14 cellular contexts compared by ENCODE assay signal in the genomic region with DNA sequence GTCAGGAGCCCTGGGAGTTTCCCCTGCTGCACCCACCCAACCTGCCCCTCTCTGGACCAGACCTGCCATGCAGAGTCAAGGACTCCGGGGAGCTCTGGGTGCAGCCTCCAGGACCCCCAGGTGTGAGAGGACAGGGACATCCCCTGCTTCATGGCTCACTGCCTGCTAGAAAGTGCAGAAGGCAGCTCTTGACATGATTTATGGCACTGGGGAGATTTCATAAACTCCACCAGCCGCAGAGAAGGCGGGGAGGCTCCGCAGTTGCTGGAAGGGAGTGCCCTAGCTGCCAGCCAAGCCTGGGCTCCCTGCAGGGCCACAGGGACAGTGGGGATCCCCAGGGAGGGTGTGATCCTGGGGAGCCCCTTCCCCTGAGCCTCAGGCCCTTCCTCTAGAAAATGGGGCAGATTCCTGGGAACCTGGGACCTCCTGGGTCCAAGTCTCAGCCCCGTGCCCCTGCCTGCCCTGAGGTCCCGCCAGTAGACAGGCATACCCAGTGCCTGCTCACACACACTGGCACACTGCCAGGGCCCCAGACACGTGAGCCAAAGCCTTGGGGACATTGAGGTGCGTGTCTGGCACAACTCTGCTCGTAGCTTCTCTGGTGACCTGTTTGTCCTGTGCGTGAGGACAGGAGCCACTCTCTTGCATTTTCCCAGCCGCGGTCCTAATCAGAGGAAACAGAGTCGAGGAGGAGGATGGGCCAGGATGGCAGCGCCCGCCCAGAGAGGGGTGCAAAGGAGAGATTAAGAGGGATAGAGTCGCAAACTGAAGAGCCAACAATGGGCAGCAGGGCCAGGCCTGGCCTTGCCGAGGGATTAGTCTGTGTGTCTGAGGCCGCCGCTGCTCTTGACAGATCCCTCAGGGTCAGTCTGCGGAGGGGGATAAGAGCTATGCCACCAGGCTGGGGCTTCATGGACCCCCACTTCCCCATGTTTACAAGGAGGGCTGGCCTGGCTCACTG. TPM values are rescaled to one million over a fixed set of nuclear protein-coding genes. Genes with fewer than 3 reads are reported as not detected.
DNase-seq lines count a peak whose midpoint lies in the region; ATAC-seq and TF ChIP-seq lines count a peak whose summit lies in the region.
"Had no signal": no experiment of that assay in that cellular context is flagged by ENCODE, and none has a peak within 500 bp of the region (broad histone marks: within the 10 kb centered on the region; RNA-seq: fewer than 3 reads in every experiment).

No MANE protein-coding gene starts in this region.

- peaks cover 0 to 75% (median 0%) of the 10 kb centered on the region in 9 donors for H3K36me3 ChIP-seq in heart right ventricle
- H3K36me3 ChIP-seq in colonic mucosa, result no peaks in the 10 kb centered on the region

- no peak overlapping the region for H3K9ac ChIP-seq in colonic mucosa (ENCODE audit: low read depth in 2 of 2, low read length in 2 of 2)

- intact Hi-C loops in heart right ventricle (cut with DNase I) (no loop called here), left cardiac atrium (cut with DNase I) (no loop called here), colonic mucosa (cut with DNase I) (no loop called here)

- H3K9me3 ChIP-seq in heart right ventricle (no peaks in the 10 kb centered on the region), colonic mucosa (no peaks in the 10 kb centered on the region)

- H3K4me1 ChIP-seq in heart right ventricle (peaks cover 0 to 11% (median 0%) of the 10 kb centered on the region in 9 donors), colonic mucosa (peaks cover 7% of the 10 kb centered on the region)

- TF ChIP-seq CTCF in heart right ventricle (IDR thresholded peaks at IDR 0.05), result no peak
- TF ChIP-seq CTCF in colonic mucosa (IDR thresholded peaks at IDR 0.05), result no peak

- WGBS in heart right ventricle, 2 donors, result 73 to 76% methylated on average over 20 of the region's 20 CpGs

- H3K4me3 ChIP-seq in heart right ventricle (no peak overlapping the region), colonic mucosa (no peak overlapping the region)

- DNase-seq in heart right ventricle, result peak in 1 of 2 donors; percentile 37
- no peak for DNase-seq in left cardiac atrium
- peak; percentile 52 to 88 for DNase-seq in NCI-H524 (lab: John Stamatoyannopoulos, UW)
- peak; percentile 39 for DNase-seq in colonic mucosa
- no peak for DNase-seq in medulla oblongata (ENCODE audit: extremely low spot score)
- DNase-seq: activated CD8-positive, alpha-beta memory T cell treated with anti-CD3 and anti-CD28 coated beads, Interleukin-2, amount 10 ng/mL, durations not matched to agents 7 days and 5 days; mesendoderm; PC-3; stimulated activated CD4-positive, alpha-beta T cell treated with anti-CD3 and anti-CD28 coated beads, Interleukin-15, amount 100 ng/mL, for 24 hours; stimulated activated naive CD8-positive, alpha-beta T cell treated with anti-CD3 and anti-CD28 coated beads, Interleukin-15, amount 100 ng/mL, for 72 hours had no signal

- H3K27me3 ChIP-seq in heart right ventricle (no peaks in the 10 kb centered on the region), colonic mucosa (no peaks in the 10 kb centered on the region)

- peak in 6 of 8 donors; percentile 11 to 57 (median 40) for ATAC-seq in heart right ventricle
- no peak for ATAC-seq in left cardiac atrium
- no peak for ATAC-seq in GM21737 (IDR thresholded peaks at IDR 0.05; ENCODE audit: unreplicated experiment)
- no peak for ATAC-seq in GM19397 (IDR thresholded peaks at IDR 0.05; ENCODE audit: unreplicated experiment)
- no peak for ATAC-seq in GM19035 (IDR thresholded peaks at IDR 0.05; ENCODE audit: unreplicated experiment)
- ATAC-seq: activated CD8-positive, alpha-beta memory T cell treated with anti-CD3 and anti-CD28 coated beads, Interleukin-2, amount 10 ng/mL, durations not matched to agents 7 days and 5 days; PC-3; stimulated activated naive CD8-positive, alpha-beta T cell treated with anti-CD3 and anti-CD28 coated beads, Interleukin-15, amount 100 ng/mL, for 72 hours had no signal

- no peak overlapping the region for H3K27ac ChIP-seq in heart right ventricle
- H3K27ac ChIP-seq in colonic mucosa, result no peak overlapping the region
- H3K27ac ChIP-seq: HL-60 had no signal

RNA-seq across cellular contexts. Expression of a gene that starts 13.8 kb away (rescaled TPM):
- total RNA-seq in heart right ventricle (not detected), left cardiac atrium (not detected), colonic mucosa (under 1 TPM in 1 of 2 donors, not detected in 1; 0.50 TPM)
- under 1 TPM; 0.07 to 0.15 TPM for polyA plus RNA-seq in heart right ventricle
- total RNA-seq: activated CD8-positive, alpha-beta memory T cell treated with anti-CD3 and anti-CD28 coated beads, Interleukin-2, amount 10 ng/mL, durations not matched to agents 7 days and 5 days had no signal

RNA-seq across cellular contexts. Expression of a gene that starts 33.2 kb away (rescaled TPM):
- total RNA-seq in heart right ventricle (10 to 100 TPM; 15.1 to 23.9 (median 19.3) TPM), left cardiac atrium (10 to 100 TPM; 15.2 to 21.1 TPM), colonic mucosa (10 to 100 TPM; 11.9 to 14.3 TPM)
- polyA plus RNA-seq in heart right ventricle, result 10 to 100 TPM; 37.6 to 46.7 TPM

RNA-seq across cellular contexts. Expression of a gene that starts 33.5 kb away (rescaled TPM):
- total RNA-seq in heart right ventricle, result 100 to 1,000 TPM; 296 to 412 (median 358) TPM
- polyA plus RNA-seq in heart right ventricle, result 100 to 1,000 TPM; 614 to 963 TPM
- 100 to 1,000 TPM; 229 to 266 TPM for total RNA-seq in left cardiac atrium
- total RNA-seq in colonic mucosa, result 100 to 1,000 TPM; 171 to 217 TPM

Comparison
In these comparisons a context has a peak if more than half of its experiments do, and no peak if none do; other contexts are left out.
1. ATAC-seq: peak in heart right ventricle (6 of 8); none in left cardiac atrium (0 of 2), GM21737 (single experiment), GM19397 (single experiment) and GM19035 (single experiment).
2. DNase-seq: peak in NCI-H524 (2 of 2) and colonic mucosa (single experiment); none in left cardiac atrium (single experiment) and medulla oblongata (single experiment).